ENCODE assay signal across 8 cellular contexts in genomic region chr22:46068908-46069481, GRCh38.
DNase-seq lines count a peak whose midpoint lies in the region; ATAC-seq and TF ChIP-seq lines count a peak whose summit lies in the region.

No MANE protein-coding gene starts in this region.

- H4K20me1 ChIP-seq in DOHH2 (ENCODE audit: control insufficient read depth, insufficient read depth, low read depth, low read length) (no peaks in the 10 kb centered on the region), Loucy (ENCODE audit: insufficient read depth, low read length, poor library complexity, severe bottlenecking) (peaks cover 14% of the 10 kb centered on the region)

- peak overlapping the region; percentile 95 for H2AK5ac ChIP-seq in mesenchymal stem cell (ENCODE audit: low read length, severe bottlenecking)

- H3K18ac ChIP-seq in mesenchymal stem cell (ENCODE audit: low read depth in 1 of 2, low read length in 2 of 2), result no peak overlapping the region

- ATAC-seq in HG02763 (IDR thresholded peaks at IDR 0.05; ENCODE audit: unreplicated experiment), result no peak
- no peak for ATAC-seq in GM18505 (IDR thresholded peaks at IDR 0.05; ENCODE audit: unreplicated experiment)

- no peak for TF ChIP-seq POLR2A in GM18505 (IDR thresholded peaks at IDR 0.05; ENCODE audit: borderline replicate concordance, extremely low read depth, insufficient read depth, insufficient read length)

- H3K4me3 ChIP-seq in DOHH2 (ENCODE audit: low read length) (peak overlapping the region; percentile 80), Loucy (ENCODE audit: low read length, poor library complexity, severe bottlenecking) (peak overlapping the region; percentile 84), brain microvascular endothelial cell (ENCODE audit: low read depth, low read length) (peak overlapping the region; percentile 69), mesenchymal stem cell (ENCODE audit: insufficient read depth in 1 of 2, low read depth in 1 of 2, low read length in 2 of 2) (peak overlapping the region; percentile 31 to 80)

- peak overlapping the region; percentile 92 for H2BK5ac ChIP-seq in mesenchymal stem cell (ENCODE audit: low read depth, low read length, poor library complexity, severe bottlenecking)

- H3K23ac ChIP-seq in mesenchymal stem cell (ENCODE audit: low read length in 2 of 2), result peak overlapping the region in 1 of 2 experiments; percentile 53

- no peak overlapping the region for H3K27ac ChIP-seq in DOHH2 (ENCODE audit: low read depth, low read length)
- peak overlapping the region; percentile 93 for H3K27ac ChIP-seq in brain microvascular endothelial cell
- H3K27ac ChIP-seq in mesenchymal stem cell (ENCODE audit: low read length, poor library complexity, severe bottlenecking), result peak overlapping the region; percentile 100

- H3F3A ChIP-seq in DOHH2 (ENCODE audit: control insufficient read depth, insufficient read depth) (peaks cover 33% of the 10 kb centered on the region), Loucy (ENCODE audit: low read depth) (peaks cover 14% of the 10 kb centered on the region; the same call in 1 of the 2 replicates)

- in situ Hi-C loops in brain microvascular endothelial cell (cut with HindIII; ENCODE audit: low pct_ligation_motif_present, low sequenced_read_pairs), result no loop called here

- H3K9me2 ChIP-seq in DOHH2 (replicated peaks; ENCODE audit: control insufficient read depth, low read length) (no peaks in the 10 kb centered on the region), Loucy (replicated peaks; ENCODE audit: low read depth, low read length) (no peaks in the 10 kb centered on the region)

- TF ChIP-seq CTCF in DOHH2 (IDR thresholded peaks at IDR 0.05; ENCODE audit: low read depth, low read length, poor library complexity, severe bottlenecking) (no peak), Loucy (conservative IDR thresholded peaks at IDR 0.05; ENCODE audit: low read length) (no peak), brain microvascular endothelial cell (IDR thresholded peaks at IDR 0.05; ENCODE audit: low read depth, low read length, missing control alignments) (no peak)

- H4K91ac ChIP-seq in mesenchymal stem cell (ENCODE audit: low read length), result peak overlapping the region; percentile 21

- H3K36me3 ChIP-seq in DOHH2 (ENCODE audit: control insufficient read depth, low read length), result no peaks in the 10 kb centered on the region
- H3K36me3 ChIP-seq in Loucy (ENCODE audit: insufficient read depth, low read length), result peaks cover 12% of the 10 kb centered on the region
- no peaks in the 10 kb centered on the region for H3K36me3 ChIP-seq in brain microvascular endothelial cell (replicated peaks)
- peaks cover 5 to 14% of the 10 kb centered on the region in 2 experiments for H3K36me3 ChIP-seq in mesenchymal stem cell (ENCODE audit: control insufficient read depth in 1 of 2, insufficient read depth in 2 of 2, low read depth in 1 of 2, low read length in 2 of 2)

- H3K4me1 ChIP-seq in DOHH2 (ENCODE audit: control insufficient read depth, low read length), result peaks cover 25% of the 10 kb centered on the region
- peaks cover 57% of the 10 kb centered on the region for H3K4me1 ChIP-seq in Loucy (ENCODE audit: insufficient read depth, low read length, poor library complexity, severe bottlenecking)
- peaks cover 11% of the 10 kb centered on the region for H3K4me1 ChIP-seq in mesenchymal stem cell (ENCODE audit: control insufficient read depth, insufficient read depth, low read depth, low read length)

- 85% methylated on average over 6 of the region's 8 CpGs for WGBS in mesenchymal stem cell

- H2AFZ ChIP-seq in Loucy (ENCODE audit: low read length) (no peak overlapping the region), mesenchymal stem cell (ENCODE audit: low read depth, low read length) (no peak overlapping the region)

- no peak overlapping the region for H3K4ac ChIP-seq in mesenchymal stem cell (ENCODE audit: low read depth in 1 of 2, low read length in 2 of 2)

- peaks cover 10% of the 10 kb centered on the region for H3K79me1 ChIP-seq in mesenchymal stem cell (replicated peaks; ENCODE audit: low read length, poor library complexity, severe bottlenecking)

- peaks cover 17% of the 10 kb centered on the region for H3K79me2 ChIP-seq in DOHH2 (ENCODE audit: control insufficient read depth, low read length)
- peaks cover 91% of the 10 kb centered on the region for H3K79me2 ChIP-seq in Loucy (ENCODE audit: insufficient read depth, low read length)

- peak overlapping the region; percentile 98 for H3K9ac ChIP-seq in Loucy (ENCODE audit: low read depth, low read length, poor library complexity, severe bottlenecking)
- H3K9ac ChIP-seq in mesenchymal stem cell (ENCODE audit: low read length), result peak overlapping the region; percentile 96

- H3K27me3 ChIP-seq in DOHH2 (ENCODE audit: control insufficient read depth, low read length), result peaks cover 36% of the 10 kb centered on the region
- H3K27me3 ChIP-seq in Loucy (ENCODE audit: insufficient read depth, low read length, poor library complexity, severe bottlenecking), result peaks cover 26% of the 10 kb centered on the region
- no peaks in the 10 kb centered on the region for H3K27me3 ChIP-seq in brain microvascular endothelial cell (replicated peaks)
- H3K27me3 ChIP-seq in mesenchymal stem cell (ENCODE audit: control insufficient read depth in 1 of 2, insufficient read depth in 1 of 2, low read length in 2 of 2), result no peaks in the 10 kb centered on the region

- H4K8ac ChIP-seq in mesenchymal stem cell (ENCODE audit: low read length), result peak overlapping the region; percentile 36

- H2BK15ac ChIP-seq in mesenchymal stem cell (ENCODE audit: low read depth, poor library complexity, severe bottlenecking), result no peak overlapping the region

- no peak overlapping the region for H2BK12ac ChIP-seq in mesenchymal stem cell (ENCODE audit: low read length in 2 of 2)

- H3K14ac ChIP-seq in mesenchymal stem cell (ENCODE audit: low read length in 2 of 2), result no peak overlapping the region

- H3K4me2 ChIP-seq in DOHH2 (ENCODE audit: low read length), result peak overlapping the region; percentile 82
- peak overlapping the region; percentile 81 for H3K4me2 ChIP-seq in Loucy (ENCODE audit: low read depth, low read length, poor library complexity, severe bottlenecking)
- H3K4me2 ChIP-seq in mesenchymal stem cell (ENCODE audit: low read length, poor library complexity, severe bottlenecking), result peak overlapping the region; percentile 74

- H3K9me3 ChIP-seq in DOHH2 (ENCODE audit: control insufficient read depth, insufficient read depth, low read length), result no peaks in the 10 kb centered on the region
- H3K9me3 ChIP-seq in Loucy (ENCODE audit: insufficient read depth, low read depth, low read length), result no peaks in the 10 kb centered on the region
- no peaks in the 10 kb centered on the region for H3K9me3 ChIP-seq in mesenchymal stem cell (ENCODE audit: control insufficient read depth, low read length)

- DNase-seq in brain microvascular endothelial cell (no peak), mesenchymal stem cell (peak; percentile 14), HuH-7 (ENCODE audit: low spot score) (no peak)
- DNase-seq in stimulated activated CD4-positive, alpha-beta T cell treated with anti-CD3 and anti-CD28 coated beads, Interleukin-2, amount 100 ng/mL, for 24 hours, result no peak

- H2BK120ac ChIP-seq in mesenchymal stem cell (ENCODE audit: low read depth, low read length), result no peak overlapping the region
